In the genomic region with DNA sequence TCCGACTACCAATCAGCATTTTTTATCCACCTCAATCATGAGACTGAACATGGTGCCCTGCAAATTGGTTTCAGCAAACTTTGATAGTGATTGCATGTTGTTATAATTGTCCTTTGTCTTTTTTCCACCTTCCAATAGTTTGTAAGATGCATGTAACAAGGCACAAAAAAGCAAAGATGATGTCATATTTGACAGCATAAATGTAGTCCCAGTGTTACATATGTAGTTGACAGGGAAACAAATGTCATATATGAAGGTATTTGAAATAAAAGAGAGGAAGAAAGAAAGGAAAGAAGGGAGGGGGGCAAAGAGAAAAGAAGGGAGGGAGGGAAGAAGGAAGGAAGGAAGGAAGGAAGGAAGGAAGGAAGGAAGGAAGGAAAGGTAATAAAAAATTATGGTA, we compare ENCODE assay signal across 35 cellular contexts.
DNase-seq lines count a peak whose midpoint lies in the region; ATAC-seq, FAIRE-seq and TF ChIP-seq lines count a peak whose summit lies in the region.
"Had no signal": no experiment of that assay in that cellular context is flagged by ENCODE, and none has a peak within 500 bp of the region (broad histone marks: within the 10 kb centered on the region; RNA-seq: fewer than 3 reads in every experiment).

No MANE protein-coding gene starts in this region.

- H2BK15ac ChIP-seq in mesendoderm (replicated peaks; ENCODE audit: low read depth): no peak overlapping the region

- FAIRE-seq in HepG2 (lab: Jason Lieb, UNC): no peak
- FAIRE-seq: A204.1, A549, D721Med had no signal

- H3K4ac ChIP-seq in mesendoderm (ENCODE audit: low read depth, low read length): no peak overlapping the region
- H3K4ac ChIP-seq in trophoblast cell (ENCODE audit: low read depth, low read length): no peak overlapping the region

- POLR2A ChIA-PET in HepG2 (lab: Yijun Ruan, JAX): no interaction called here
- POLR2A ChIA-PET in A673 (lab: Charles Lee; ENCODE audit: low non-redundant PET): no interaction called here
- POLR2A ChIA-PET in HEK293 (lab: Yijun Ruan, JAX): no interaction called here

- no peak overlapping the region for H2BK120ac ChIP-seq in mesendoderm (ENCODE audit: low read depth, low read length)
- no peak overlapping the region for H2BK120ac ChIP-seq in trophoblast cell (ENCODE audit: insufficient read depth, low read length, poor library complexity)

- H3K14ac ChIP-seq in trophoblast cell (ENCODE audit: low read length): no peak overlapping the region

- CTCF ChIA-PET in HepG2 (lab: Yijun Ruan, JAX; ENCODE audit: low intra/inter-chr PET ratio, low total read pairs) (no interaction called here), A673 (lab: Charles Lee) (no interaction called here), HEK293 (lab: Yijun Ruan, JAX) (no interaction called here)

- H3K36me3 ChIP-seq in HepG2 (replicated peaks in 1 of 2; ENCODE audit: control insufficient read depth in 1 of 2, insufficient read depth in 2 of 2, low read length in 2 of 2): no peaks in the 10 kb centered on the region
- H3K36me3 ChIP-seq in right lobe of liver: no peaks in the 10 kb centered on the region
- H3K36me3 ChIP-seq in A673 (ENCODE audit: insufficient read depth, low read length, poor library complexity, severe bottlenecking): no peaks in the 10 kb centered on the region
- no peaks in the 10 kb centered on the region for H3K36me3 ChIP-seq in HEK293 (ENCODE audit: control insufficient read depth in 2 of 2, insufficient read depth in 1 of 2, low read length in 2 of 2)
- no peaks in the 10 kb centered on the region for H3K36me3 ChIP-seq in SK-N-MC (ENCODE audit: insufficient read depth, low read length)
- no peaks in the 10 kb centered on the region for H3K36me3 ChIP-seq in mesendoderm (ENCODE audit: control insufficient read depth, insufficient read depth, low read length)
- H3K36me3 ChIP-seq in trophoblast cell (ENCODE audit: control insufficient read depth in 1 of 2, insufficient read depth in 2 of 2, low read length in 2 of 2): no peaks in the 10 kb centered on the region
- H3K36me3 ChIP-seq: BE2C; BLaER1; BLaER1 treated with 17β-estradiol and CSF1 and Interleukin-3, amounts not matched to agents 10 nM and 100 nM had no signal

- H3K79me2 ChIP-seq in HepG2 (ENCODE audit: insufficient read depth, low read length) (no peaks in the 10 kb centered on the region), mesendoderm (ENCODE audit: control insufficient read depth, insufficient read depth, low read length) (no peaks in the 10 kb centered on the region), trophoblast cell (ENCODE audit: control insufficient read depth, insufficient read depth, low read length, poor library complexity) (no peaks in the 10 kb centered on the region)

- H3K4me2 ChIP-seq in HepG2 (ENCODE audit: low read depth, low read length) (no peak overlapping the region), mesendoderm (ENCODE audit: low read length) (no peak overlapping the region), trophoblast cell (ENCODE audit: low read length) (no peak overlapping the region)
- H3K4me2 ChIP-seq: A549; BLaER1; BLaER1 treated with 17β-estradiol and CSF1 and Interleukin-3, amounts not matched to agents 10 nM and 100 nM had no signal

- H2AFZ ChIP-seq in HepG2 (ENCODE audit: low read length) (no peak overlapping the region), trophoblast cell (ENCODE audit: insufficient read depth, low read length, poor library complexity) (no peak overlapping the region)

- 3% methylated on average over 1 of the region's 1 CpG for WGBS in HepG2 (ENCODE audit: low lambda C conversion rate)
- 46% methylated on average over 1 of the region's 1 CpG for WGBS in right lobe of liver (ENCODE audit: insufficient coverage, low coverage, low lambda C conversion rate, missing lambda C conversion rate)
- WGBS in mesendoderm (ENCODE audit: extremely low coverage, insufficient coverage, low lambda C conversion rate): no CpG with 5 or more reads among the region's 1 CpG
- no CpG with 5 or more reads among the region's 1 CpG for WGBS in trophoblast cell (ENCODE audit: extremely low coverage, insufficient coverage, insufficient read length)

- BruUV-seq in HepG2 (replicated peaks; lab: Mats Ljungman, UMichigan) (no TSS peak), A673 (replicated peaks; lab: Mats Ljungman, UMichigan) (no TSS peak)

- ATAC-seq in HepG2: no peak
- ATAC-seq in right lobe of liver: no peak
- no peak for ATAC-seq in HG03520 (IDR thresholded peaks at IDR 0.05; ENCODE audit: unreplicated experiment)
- ATAC-seq: A549; CD8-positive, alpha-beta T cell had no signal

- no peaks in the 10 kb centered on the region for H3K27me3 ChIP-seq in HepG2 (ENCODE audit: control insufficient read depth in 1 of 2, insufficient read depth in 2 of 2, low read length in 2 of 2)
- no peaks in the 10 kb centered on the region for H3K27me3 ChIP-seq in right lobe of liver
- no peaks in the 10 kb centered on the region for H3K27me3 ChIP-seq in A673 (replicated peaks; ENCODE audit: insufficient read depth, low read depth, low read length, poor library complexity)
- no peaks in the 10 kb centered on the region for H3K27me3 ChIP-seq in mesendoderm (ENCODE audit: insufficient read depth, low read length, poor library complexity)
- no peaks in the 10 kb centered on the region for H3K27me3 ChIP-seq in trophoblast cell (ENCODE audit: insufficient read depth, low read length)
- H3K27me3 ChIP-seq: BE2C; BLaER1; BLaER1 treated with 17β-estradiol and CSF1 and Interleukin-3, amounts not matched to agents 10 nM and 100 nM had no signal

- H4K20me1 ChIP-seq in HepG2 (ENCODE audit: insufficient read depth, low read length): no peaks in the 10 kb centered on the region
- H4K20me1 ChIP-seq: BLaER1; BLaER1 treated with 17β-estradiol and CSF1 and Interleukin-3, amounts not matched to agents 10 nM and 100 nM had no signal

- intact Hi-C loops in HepG2 (cut with micrococcal nuclease; ENCODE audit: unreplicated experiment): no loop called here
- intact Hi-C loops in right lobe of liver (cut with DNase I): no loop called here
- intact Hi-C loops in A673 (cut with micrococcal nuclease; ENCODE audit: unreplicated experiment): loop anchor here (1.0 to 2.0 kb wide), 4 partner anchors 82 to 904 kb away; partner anchors contain the start of gene CPEB2

- H2BK12ac ChIP-seq in trophoblast cell (ENCODE audit: low read length): no peak overlapping the region

- H3K18ac ChIP-seq in mesendoderm (ENCODE audit: low read length) (no peak overlapping the region), trophoblast cell (ENCODE audit: low read length) (no peak overlapping the region)

- no peak for TF ChIP-seq POLR2A in HepG2 (IDR thresholded peaks at IDR 0.05; ENCODE audit: insufficient read depth in 1 of 2, low read depth in 2 of 2, low read length in 2 of 2)
- no peak for TF ChIP-seq POLR2A in right lobe of liver (IDR thresholded peaks at IDR 0.05)

- peaks cover 78% of the 10 kb centered on the region for H3K9me3 ChIP-seq in HepG2 (ENCODE audit: low read length)
- H3K9me3 ChIP-seq in right lobe of liver: no peaks in the 10 kb centered on the region
- peaks cover 6% of the 10 kb centered on the region for H3K9me3 ChIP-seq in A673 (ENCODE audit: low read depth, low read length, poor library complexity, severe bottlenecking)
- H3K9me3 ChIP-seq in HEK293 (ENCODE audit: control insufficient read depth, insufficient read depth, low read depth, low read length): no peaks in the 10 kb centered on the region
- no peaks in the 10 kb centered on the region for H3K9me3 ChIP-seq in SK-N-MC (ENCODE audit: low read depth, low read length)
- H3K9me3 ChIP-seq in trophoblast cell (ENCODE audit: insufficient read depth, low read depth, low read length): peaks cover 5% of the 10 kb centered on the region
- H3K9me3 ChIP-seq: A549, BE2C, Caco-2 had no signal

- H3K79me1 ChIP-seq in mesendoderm (ENCODE audit: low read length): no peaks in the 10 kb centered on the region
- no peaks in the 10 kb centered on the region for H3K79me1 ChIP-seq in trophoblast cell (ENCODE audit: low read length)

- H3K4me3 ChIP-seq in HepG2 (replicated peaks in 1 of 3; ENCODE audit: insufficient read depth in 1 of 3, low read depth in 2 of 3, low read length in 3 of 3): no peak overlapping the region
- no peak overlapping the region for H3K4me3 ChIP-seq in right lobe of liver
- H3K4me3 ChIP-seq in A673 (ENCODE audit: low read depth, low read length, poor library complexity, severe bottlenecking): no peak overlapping the region
- H3K4me3 ChIP-seq in HEK293 (ENCODE audit: low read depth, low read length): no peak overlapping the region
- no peak overlapping the region for H3K4me3 ChIP-seq in SK-N-MC
- H3K4me3 ChIP-seq in mesendoderm (ENCODE audit: low read length): no peak overlapping the region
- no peak overlapping the region for H3K4me3 ChIP-seq in trophoblast cell (ENCODE audit: low read depth, low read length)
- H3K4me3 ChIP-seq: A549; BLaER1; BLaER1 treated with 17β-estradiol and CSF1 and Interleukin-3, amounts not matched to agents 10 nM and 100 nM had no signal

- H4K91ac ChIP-seq in trophoblast cell (ENCODE audit: low read depth, low read length): no peak overlapping the region

- TF ChIP-seq CTCF in HepG2 (CRISPR knock-in tag; IDR thresholded peaks at IDR 0.05) (no peak), right lobe of liver (IDR thresholded peaks at IDR 0.05) (no peak), A673 (conservative IDR thresholded peaks at IDR 0.05; ENCODE audit: low read depth, low read length) (no peak), HEK293 (tag by site-specific recombination; IDR thresholded peaks at IDR 0.05) (no peak)

- H2BK5ac ChIP-seq in mesendoderm (ENCODE audit: low read length): no peak overlapping the region
- H2BK5ac ChIP-seq in trophoblast cell (ENCODE audit: low read depth, low read length, poor library complexity): no peak overlapping the region

- in situ Hi-C loops in HepG2 (cut with HindIII; ENCODE audit: extremely low pct_ligation_motif_present, low pct_unique_long_range_greater_than_20kb): no loop called here

- DNase-seq in HepG2 (ENCODE audit: low spot score) (no peak), right lobe of liver (no peak), A673 (ENCODE audit: low spot score) (peak; percentile 82), SK-N-MC (ENCODE audit: low read depth, low spot score) (peak; percentile 71), mesendoderm (no peak), trophoblast cell (no peak)
- DNase-seq: 8988T; ACHN; AML-193; BE2C; C1 segment of cervical spinal cord; Caco-2; Calu3; CD4-positive, alpha-beta memory T cell; CD4-positive, alpha-beta T cell; CD4-positive, CD25-positive, alpha-beta regulatory T cell; CD8-positive, alpha-beta memory T cell; CD8-positive, alpha-beta T cell; COR-L47; DMS 273 treated with DMSO at 0.1 percent for 48 hours; DMS153; DMS53; DMS79; DMS79 treated with DMSO at 0.1 percent for 48 hours; DND-41; EL had no signal

- H2AK5ac ChIP-seq in mesendoderm (ENCODE audit: low read length) (no peak overlapping the region), trophoblast cell (ENCODE audit: low read length) (no peak overlapping the region)

- TF ChIP-seq EP300 in HepG2 (IDR thresholded peaks at IDR 0.05; ENCODE audit: low read depth in 2 of 2, low read length in 2 of 2) (no peak), HepG2 (CRISPR knock-in tag; IDR thresholded peaks at IDR 0.05; ENCODE audit: borderline replicate concordance) (no peak)

- no peak overlapping the region for H4K12ac ChIP-seq in trophoblast cell (ENCODE audit: low read depth, low read length)

- H3K9ac ChIP-seq in HepG2 (ENCODE audit: insufficient read depth, low read depth, low read length) (no peak overlapping the region), SK-N-MC (ENCODE audit: insufficient read length) (peak overlapping the region; percentile 59), mesendoderm (ENCODE audit: low read length) (no peak overlapping the region), trophoblast cell (ENCODE audit: low read length) (no peak overlapping the region)
- H3K9ac ChIP-seq: BLaER1; BLaER1 treated with 17β-estradiol and CSF1 and Interleukin-3, amounts not matched to agents 10 nM and 100 nM had no signal

- H3K23ac ChIP-seq in mesendoderm (ENCODE audit: low read length): no peak overlapping the region
- H3K23ac ChIP-seq in trophoblast cell (ENCODE audit: low read length): no peak overlapping the region

- no peaks in the 10 kb centered on the region for H3K4me1 ChIP-seq in HepG2 (ENCODE audit: insufficient read depth, low read length)
- H3K4me1 ChIP-seq in right lobe of liver: no peaks in the 10 kb centered on the region
- H3K4me1 ChIP-seq in A673 (ENCODE audit: insufficient read depth, low read length, poor library complexity, severe bottlenecking): peaks cover 42% of the 10 kb centered on the region
- no peaks in the 10 kb centered on the region for H3K4me1 ChIP-seq in HEK293 (ENCODE audit: control insufficient read depth, insufficient read depth, low read length)
- H3K4me1 ChIP-seq in mesendoderm (ENCODE audit: control insufficient read depth, low read depth, low read length): no peaks in the 10 kb centered on the region
- H3K4me1 ChIP-seq in trophoblast cell (ENCODE audit: control insufficient read depth in 1 of 2, insufficient read depth in 2 of 2, low read length in 2 of 2): no peaks in the 10 kb centered on the region
- H3K4me1 ChIP-seq: A549; BE2C; BLaER1; BLaER1 treated with 17β-estradiol and CSF1 and Interleukin-3, amounts not matched to agents 10 nM and 100 nM; Caco-2 had no signal

- H4K5ac ChIP-seq in mesendoderm (ENCODE audit: low read length): no peak overlapping the region

- no peak overlapping the region for H3K56ac ChIP-seq in mesendoderm (ENCODE audit: low read length)

- TF ChIP-seq RAD21 in HepG2 (CRISPR knock-in tag; IDR thresholded peaks at IDR 0.05): no peak

- no peak overlapping the region for H4K8ac ChIP-seq in mesendoderm (ENCODE audit: low read depth, low read length)
- no peak overlapping the region for H4K8ac ChIP-seq in trophoblast cell (ENCODE audit: low read depth, low read length)

- H3K27ac ChIP-seq in HepG2 (ENCODE audit: extremely low read length, insufficient read depth, low read length) (no peak overlapping the region), right lobe of liver (no peak overlapping the region), A673 (ENCODE audit: low read depth, low read length, poor library complexity, severe bottlenecking) (peak overlapping the region; percentile 92), HEK293 (ENCODE audit: extremely low read depth, low read depth, low read length) (no peak overlapping the region), SK-N-MC (peak overlapping the region; percentile 97), mesendoderm (ENCODE audit: low read depth, low read length) (no peak overlapping the region), trophoblast cell (ENCODE audit: low read depth, low read length) (no peak overlapping the region)
- H3K27ac ChIP-seq: 22Rv1; A549; BLaER1; BLaER1 treated with 17β-estradiol and CSF1 and Interleukin-3, amounts not matched to agents 10 nM and 100 nM; C4-2B had no signal

Comparison
In these comparisons a context has a peak if more than half of its experiments do, and no peak if none do; other contexts are left out.
1. DNase-seq: peak in A673 (single experiment) and SK-N-MC (single experiment); none in HepG2 (single experiment), right lobe of liver (0 of 3), mesendoderm (single experiment) and trophoblast cell (0 of 2).
2. H3K27ac ChIP-seq: peak in A673 (single experiment) and SK-N-MC (single experiment); none in HepG2 (single experiment), right lobe of liver (0 of 3), HEK293 (single experiment), mesendoderm (single experiment) and trophoblast cell (single experiment).
3. Of the 63 proteins assayed by ChIP-seq in both HepG2 and HEK293: peak only in HepG2: none; only in HEK293: ATF2; in both: none; in neither: 62.